ENCODE assay signal across 1 cellular context in genomic region chr17:63445571-63446217, GRCh38.
TF ChIP-seq lines count a peak whose summit lies in the region.

No MANE protein-coding gene starts in this region.

TF ChIP-seq in SK-N-SH treated with all-trans-retinoic acid at 6 μM for 48 hours, 23 proteins besides CTCF, POLR2A, EP300 and RAD21 (continued from another document):
- no peak for TF ChIP-seq PATZ1 (CRISPR knock-in tag; IDR thresholded peaks at IDR 0.05; ENCODE audit: borderline replicate concordance)
